Comparison of ENCODE assay signal across 30 cellular contexts in genomic region chr4:769511-769910, GRCh38. TPM values are rescaled to one million over a fixed set of nuclear protein-coding genes. Genes with fewer than 3 reads are reported as not detected.
DNase-seq lines count a peak whose midpoint lies in the region; ATAC-seq, FAIRE-seq and TF ChIP-seq lines count a peak whose summit lies in the region.
"Had no signal": no experiment of that assay in that cellular context is flagged by ENCODE, and none has a peak within 500 bp of the region (broad histone marks: within the 10 kb centered on the region; RNA-seq: fewer than 3 reads in every experiment).

No MANE protein-coding gene starts in this region.

- H3K56ac ChIP-seq in IMR-90 (ENCODE audit: extremely low read depth, insufficient read depth, low read length) (no peak overlapping the region), H1 (replicated peaks; ENCODE audit: insufficient read length, low read depth, low read length) (no peak overlapping the region)

- no peaks in the 10 kb centered on the region for H3K9me3 Mint-ChIP-seq in immature natural killer cell
- H3K9me3 Mint-ChIP-seq: CD8-positive, alpha-beta memory T cell; central memory CD8-positive, alpha-beta T cell had no signal

- no peak for ATAC-seq in left cardiac atrium
- no peak for ATAC-seq in IMR-90 (ENCODE audit: low read depth)
- ATAC-seq: activated CD4-positive, alpha-beta T cell treated with anti-CD3 and anti-CD28 coated beads for 36 hours; HCT116; left lung had no signal

- H4K20me1 ChIP-seq in IMR-90 (ENCODE audit: insufficient read depth, low read length) (peaks cover 97% of the 10 kb centered on the region), H1 (replicated peaks in 1 of 2; ENCODE audit: control insufficient read depth in 1 of 2, insufficient read depth in 2 of 2, low read length in 2 of 2) (peaks cover 18 to 33% of the 10 kb centered on the region in 2 experiments), osteoblast (ENCODE audit: insufficient read depth, low read length) (peaks cover 75% of the 10 kb centered on the region)

- H3K79me1 ChIP-seq in IMR-90 (ENCODE audit: low read depth in 1 of 2, low read length in 2 of 2) (peaks cover 21 to 72% of the 10 kb centered on the region in 2 experiments), H1 (ENCODE audit: low read depth, low read length) (peaks cover 8% of the 10 kb centered on the region)

- in situ Hi-C loops in IMR-90 (cut with MboI; ENCODE audit: low sequenced_read_pairs): no loop called here

- H3K4me2 ChIP-seq in IMR-90 (ENCODE audit: low read depth, low read length) (no peak overlapping the region), H1 (ENCODE audit: insufficient read depth in 1 of 2, low read depth in 2 of 2, low read length in 2 of 2) (no peak overlapping the region), osteoblast (ENCODE audit: insufficient read depth, low read length) (no peak overlapping the region)

- H3K9me1 ChIP-seq in IMR-90 (ENCODE audit: insufficient read depth, low read length): peaks cover 14% of the 10 kb centered on the region

- no peak overlapping the region for H3K4me3 Mint-ChIP-seq in immature natural killer cell
- H3K4me3 Mint-ChIP-seq: activated CD4-positive, alpha-beta T cell treated with anti-CD3 and anti-CD28 coated beads for 36 hours; CD8-positive, alpha-beta memory T cell; central memory CD8-positive, alpha-beta T cell had no signal

- H2AFZ ChIP-seq in IMR-90 (replicated peaks; ENCODE audit: low read length, poor library complexity) (no peak overlapping the region), H1 (ENCODE audit: low read length) (no peak overlapping the region), osteoblast (ENCODE audit: low read length) (no peak overlapping the region)

- TF ChIP-seq EP300 in H1 (IDR thresholded peaks at IDR 0.05; ENCODE audit: borderline replicate concordance in 1 of 2, low read depth in 2 of 2, low read length in 2 of 2): no peak

- H4K91ac ChIP-seq in IMR-90 (ENCODE audit: insufficient read depth, low read depth, low read length): no peak overlapping the region
- H4K91ac ChIP-seq in H1 (replicated peaks; ENCODE audit: insufficient read length, low read length): no peak overlapping the region

- H2AK5ac ChIP-seq in IMR-90 (ENCODE audit: low read depth, low read length) (no peak overlapping the region), H1 (ENCODE audit: low read depth, low read length) (no peak overlapping the region)

- TSS peak; percentile 3 for BruUV-seq in IMR-90 (replicated peaks; lab: Mats Ljungman, UMichigan)

- H3K23ac ChIP-seq in IMR-90 (ENCODE audit: low read depth, low read length): no peak overlapping the region
- H3K23ac ChIP-seq in H1 (ENCODE audit: insufficient read length): no peak overlapping the region

- H3K4me3 ChIP-seq in right atrium auricular region (no peak overlapping the region), IMR-90 (ENCODE audit: insufficient read depth, low read depth, low read length) (no peak overlapping the region), H1 (ENCODE audit: extremely low read depth in 1 of 4, insufficient read depth in 2 of 4, low read depth in 3 of 4, low read length in 4 of 4) (no peak overlapping the region), osteoblast (ENCODE audit: insufficient read depth, low read length) (no peak overlapping the region)
- H3K4me3 ChIP-seq: left lung, prostate gland, sigmoid colon had no signal

- dilution Hi-C loops in IMR-90 (cut with HindIII; ENCODE audit: low sequenced_read_pairs, unreplicated experiment): no loop called here

- intact Hi-C loops in left cardiac atrium (cut with DNase I) (loop anchor here in 1 of 2 donors (10.0 kb wide), 1 partner anchor 55 kb away; no protein-coding TSS in a partner anchor), IMR-90 (cut with micrococcal nuclease) (no loop called here)

- TF ChIP-seq POLR2A in IMR-90 (IDR thresholded peaks at IDR 0.05; ENCODE audit: low read depth, low read length) (no peak), H1 (IDR thresholded peaks at IDR 0.05; ENCODE audit: control extremely low read depth in 1 of 2, low read depth in 2 of 2, low read length in 2 of 2) (0 out of 3 replicates have a peak, but pooled peaks of 1 of the 2 experiments have one; percentile 1)

- H2BK120ac ChIP-seq in IMR-90 (ENCODE audit: low read depth, low read length) (no peak overlapping the region), H1 (replicated peaks; ENCODE audit: low read depth, low read length) (no peak overlapping the region)

- H3K27ac ChIP-seq in right atrium auricular region: no peak overlapping the region
- H3K27ac ChIP-seq in IMR-90 (ENCODE audit: insufficient read depth, low read length): no peak overlapping the region
- no peak overlapping the region for H3K27ac ChIP-seq in H1 (ENCODE audit: low read depth, low read length)
- H3K27ac ChIP-seq in osteoblast (ENCODE audit: low read depth, low read length): no peak overlapping the region
- H3K27ac ChIP-seq: left lung, prostate gland, sigmoid colon, VCaP had no signal

- H3K4ac ChIP-seq in IMR-90 (ENCODE audit: low read depth, low read length) (no peak overlapping the region), H1 (replicated peaks; ENCODE audit: insufficient read length, low read depth, low read length) (no peak overlapping the region)

- H2BK20ac ChIP-seq in IMR-90 (ENCODE audit: low read depth, low read length) (no peak overlapping the region), H1 (ENCODE audit: low read length) (no peak overlapping the region)

- H2BK12ac ChIP-seq in H1 (ENCODE audit: low read depth, low read length): no peak overlapping the region

- H3K4me1 Mint-ChIP-seq in immature natural killer cell: peaks cover 50 to 70% of the 10 kb centered on the region in 2 donors

- H3K14ac ChIP-seq in IMR-90 (replicated peaks; ENCODE audit: low read depth, low read length): no peak overlapping the region
- no peak overlapping the region for H3K14ac ChIP-seq in H1 (ENCODE audit: insufficient read length)

- H2BK5ac ChIP-seq in IMR-90 (ENCODE audit: low read depth, low read length, poor library complexity, severe bottlenecking) (no peak overlapping the region), H1 (ENCODE audit: low read depth, low read length) (no peak overlapping the region)

- no peak overlapping the region; a peak in 1 of 4 replicates for H4K8ac ChIP-seq in IMR-90 (ENCODE audit: low read depth in 2 of 2, low read length in 2 of 2)
- no peak overlapping the region for H4K8ac ChIP-seq in H1 (ENCODE audit: extremely low read depth, insufficient read depth, low read length)

- no peaks in the 10 kb centered on the region for H3K27me3 ChIP-seq in right atrium auricular region
- no peaks in the 10 kb centered on the region for H3K27me3 ChIP-seq in IMR-90 (ENCODE audit: control insufficient read depth, insufficient read depth, low read length)
- H3K27me3 ChIP-seq in H1 (replicated peaks in 1 of 4; ENCODE audit: control insufficient read depth in 3 of 4, extremely low read depth in 1 of 4, insufficient read depth in 3 of 4, low read length in 3 of 4): no peaks in the 10 kb centered on the region
- H3K27me3 ChIP-seq in osteoblast (ENCODE audit: insufficient read depth, low read length): no peaks in the 10 kb centered on the region
- H3K27me3 ChIP-seq: left lung, sigmoid colon had no signal

- H3K27me3 Mint-ChIP-seq in immature natural killer cell (ENCODE audit: low read depth in 3 of 3): peaks cover 0 to 6% (median 3%) of the 10 kb centered on the region in 3 donors
- H3K27me3 Mint-ChIP-seq: activated CD4-positive, alpha-beta T cell treated with anti-CD3 and anti-CD28 coated beads for 36 hours; CD8-positive, alpha-beta memory T cell; central memory CD8-positive, alpha-beta T cell had no signal

- H3K18ac ChIP-seq in IMR-90 (ENCODE audit: low read depth, low read length) (no peak overlapping the region), H1 (ENCODE audit: extremely low read depth, low read length) (no peak overlapping the region)

- peaks cover 0 to 38% of the 10 kb centered on the region in 2 experiments; a peak in 3 of 4 replicates for H3K79me2 ChIP-seq in H1 (ENCODE audit: control insufficient read depth in 1 of 2, insufficient read depth in 2 of 2, low read length in 2 of 2)
- H3K79me2 ChIP-seq in osteoblast (ENCODE audit: insufficient read depth, low read length): peaks cover 82% of the 10 kb centered on the region

- no peak overlapping the region for H3K9ac ChIP-seq in IMR-90 (ENCODE audit: low read depth, low read length)
- H3K9ac ChIP-seq in H1 (replicated peaks in 1 of 4; ENCODE audit: extremely low read depth in 1 of 4, low read depth in 3 of 4, low read length in 3 of 4): no peak overlapping the region

- peaks cover 13 to 16% (median 15%) of the 10 kb centered on the region in 3 donors for H3K36me3 Mint-ChIP-seq in immature natural killer cell

- peak; percentile 3 for DNase-seq in left cardiac atrium
- no peak for DNase-seq in right atrium auricular region (ENCODE audit: low spot score)
- no peak for DNase-seq in IMR-90
- DNase-seq in H1 (ENCODE audit: low read depth in 1 of 2, low spot score in 2 of 2): no peak
- DNase-seq in osteoblast (ENCODE audit: insufficient read length, low spot score, missing footprints): peak; percentile 52
- DNase-seq in frontal cortex (ENCODE audit: low spot score in 2 of 2): no peak
- DNase-seq in NCI-H774 (lab: John Stamatoyannopoulos, UW): no peak
- DNase-seq in immature natural killer cell: no peak
- DNase-seq: activated CD4-positive, alpha-beta T cell treated with anti-CD3 and anti-CD28 coated beads for 36 hours; activated gamma-delta T cell treated with Interleukin-2 at 50 U/mL for 16 hours; activated T-cell treated with anti-CD3 and anti-CD28 coated beads, Interleukin-2, amount 50 U/mL, for 1 hour; CD8-positive, alpha-beta memory T cell; dermis blood vessel endothelial cell; DMS 273 treated with DMSO at 0.1 percent for 48 hours; EL; NCI-H1417 treated with DMSO at 0.1 percent for 48 hours; NCI-H2029 treated with DMSO at 0.1 percent for 48 hours; NCI-H526 treated with DMSO at 0.1 percent for 48 hours; SHP77 treated with DMSO at 0.1 percent for 48 hours; sigmoid colon; stimulated activated CD4-positive, alpha-beta T cell treated with anti-CD3 and anti-CD28 coated beads, Interleukin-4, amount 100 ng/mL, for 24 hours; T-helper 9 cell; trophoblast cell had no signal

- H4K5ac ChIP-seq in IMR-90 (ENCODE audit: low read depth, low read length) (no peak overlapping the region), H1 (ENCODE audit: insufficient read length, low read depth, low read length) (no peak overlapping the region)

- no peak overlapping the region for H2AK9ac ChIP-seq in IMR-90 (replicated peaks; ENCODE audit: low read depth, low read length, poor library complexity)

- FAIRE-seq in H1 (lab: Jason Lieb, UNC) (no peak), frontal cortex (lab: Jason Lieb, UNC) (no peak)

- POLR2A ChIA-PET in IMR-90 (lab: Charles Lee; ENCODE audit: unreplicated experiment) (no interaction called here), H1 (lab: Charles Lee; ENCODE audit: partially characterized antibody) (interaction anchor here (1.0 kb wide), 1 partner anchor 15 kb away, joined by 3 read pairs; no protein-coding TSS in a partner anchor)

- H3K23me2 ChIP-seq in H1 (ENCODE audit: low read depth, low read length): no peaks in the 10 kb centered on the region

- H3K4me1 ChIP-seq in right atrium auricular region: peaks cover 0 to 43% of the 10 kb centered on the region in 2 donors
- H3K4me1 ChIP-seq in IMR-90 (ENCODE audit: control insufficient read depth, insufficient read depth, low read length): peaks cover 2% of the 10 kb centered on the region; the same call in 1 of the 2 replicates
- peaks cover 0 to 3% (median 0%) of the 10 kb centered on the region in 4 experiments; a peak in 2 of 7 replicates for H3K4me1 ChIP-seq in H1 (replicated peaks in 1 of 4; ENCODE audit: control insufficient read depth in 3 of 4, insufficient read depth in 4 of 4, low read length in 3 of 4)
- H3K4me1 ChIP-seq in osteoblast (ENCODE audit: insufficient read depth, low read length): peaks cover 17% of the 10 kb centered on the region
- H3K4me1 ChIP-seq: prostate gland had no signal

- no peak for TF ChIP-seq RAD21 in IMR-90 (IDR thresholded peaks at IDR 0.05; ENCODE audit: low read length)
- TF ChIP-seq RAD21 in H1 (IDR thresholded peaks at IDR 0.05 in 1 of 2, conservative IDR thresholded peaks at IDR 0.05 in 1 of 2; ENCODE audit: low read depth in 2 of 2, low read length in 2 of 2): no peak

- no peak for TF ChIP-seq CTCF in right atrium auricular region (IDR thresholded peaks at IDR 0.05)
- TF ChIP-seq CTCF in IMR-90 (conservative IDR thresholded peaks at IDR 0.05; ENCODE audit: low read depth, low read length): no peak
- no peak for TF ChIP-seq CTCF in H1 (IDR thresholded peaks at IDR 0.05; ENCODE audit: control extremely low read depth in 1 of 3, insufficient read depth in 1 of 3, low read depth in 1 of 3, low read length in 3 of 3)
- TF ChIP-seq CTCF in osteoblast (IDR thresholded peaks at IDR 0.05; ENCODE audit: extremely low read depth, low read depth, low read length): no peak

- peak overlapping the region in 3 of 6 donors; percentile 12 to 68 (median 58) for H3K27ac Mint-ChIP-seq in immature natural killer cell
- H3K27ac Mint-ChIP-seq: activated CD4-positive, alpha-beta T cell treated with anti-CD3 and anti-CD28 coated beads for 36 hours had no signal

- H3K36me3 ChIP-seq in right atrium auricular region: peaks cover 66% of the 10 kb centered on the region
- peaks cover 58% of the 10 kb centered on the region for H3K36me3 ChIP-seq in IMR-90 (ENCODE audit: control insufficient read depth, insufficient read depth, low read length)
- peaks cover 2 to 33% (median 18%) of the 10 kb centered on the region in 4 experiments; a peak in 7 of 8 replicates for H3K36me3 ChIP-seq in H1 (ENCODE audit: control insufficient read depth in 2 of 4, insufficient read depth in 4 of 4, low read length in 3 of 4)
- peaks cover 71% of the 10 kb centered on the region for H3K36me3 ChIP-seq in osteoblast (ENCODE audit: insufficient read depth, low read length)
- H3K36me3 ChIP-seq: prostate gland had no signal

- CTCF ChIA-PET in IMR-90 (lab: Yijun Ruan, JAX) (no interaction called here), H1 (lab: Charles Lee; ENCODE audit: partially characterized antibody) (interaction anchor here (0.7 to 2.7 kb wide), 4 partner anchors 15 to 85 kb away, joined by 3 to 6 read pairs (median 5); no protein-coding TSS in a partner anchor)

- H2BK15ac ChIP-seq in IMR-90 (ENCODE audit: low read depth, low read length) (no peak overlapping the region), H1 (ENCODE audit: low read length) (no peak overlapping the region)

- WGBS in IMR-90 (ENCODE audit: extremely low coverage in 2 of 2, insufficient read length in 1 of 2), 2 experiments: 99% methylated on average over 11 of the region's 19 CpGs; no CpG with 5 or more reads in 1 of the 2 experiments
- WGBS in H1 (ENCODE audit: extremely low coverage in 1 of 2, insufficient coverage in 1 of 2, insufficient read length in 1 of 2, insufficient replicate concordance in 2 of 2, low coverage in 1 of 2, low lambda C conversion rate in 2 of 2, missing lambda C conversion rate in 1 of 2), 2 experiments: 93% methylated on average over 19 of the region's 19 CpGs; no CpG with 5 or more reads in 1 of the 2 experiments

- H3K9me3 ChIP-seq in right atrium auricular region: no peaks in the 10 kb centered on the region
- H3K9me3 ChIP-seq in IMR-90 (ENCODE audit: control insufficient read depth, insufficient read depth, low read length): no peaks in the 10 kb centered on the region
- peaks cover 4% of the 10 kb centered on the region in 2 experiments; a peak in 2 of 4 replicates for H3K9me3 ChIP-seq in H1 (ENCODE audit: insufficient read depth in 2 of 2, low read depth in 1 of 2, low read length in 1 of 2)
- H3K9me3 ChIP-seq in osteoblast (ENCODE audit: low read depth, low read length): no peaks in the 10 kb centered on the region
- H3K9me3 ChIP-seq: left lung, prostate gland, sigmoid colon had no signal

RNA-seq across cellular contexts. Expression of gene CPLX1, which starts 56.4 kb away (rescaled TPM):
- total RNA-seq in left cardiac atrium (1 to 10 TPM; 5.6 to 9.4 TPM), right atrium auricular region (1 to 10 TPM in 1 of 2 donors, under 1 TPM in 1; 0.98 to 2.3 TPM), IMR-90 (2012; rRNA removed) (not detected in 2 replicates), osteoblast (not detected in 2 replicates), frontal cortex (1.2 TPM)
- polyA plus RNA-seq in IMR-90 (2012; rRNA removed) (0.05 and 0.06 TPM in 2 replicates), H1 (2011; rRNA removed) (0.32 and 1.3 TPM in 2 replicates), immature natural killer cell (not detected)
- polyA plus RNA-seq in IMR-90 (2012; cell fraction: cytosol; rRNA removed): 0.05 and 0.13 TPM in 2 replicates
- 0.25 and 0.30 TPM in 2 replicates for polyA plus RNA-seq in IMR-90 (2012; cell fraction: nucleus; rRNA removed; ENCODE audit: low replicate concordance)
- 0.56 and 0.67 TPM in 2 replicates for total RNA-seq in H1 (2021; fragmentation: NEBNext Ultra II Directional; extraction: Animal tissue kit (Norgen Biotek cat#: 25700))
- polyA plus RNA-seq in H1 (2011; cell fraction: cytosol; rRNA removed): 0.35 TPM
- polyA plus RNA-seq in H1 (2011; cell fraction: nucleus; rRNA removed): 3.7 TPM
- polyA plus RNA-seq in H1 (2012, experiment 1 of 2): 0.76 to 1.5 TPM (median 1.1 TPM) in 4 replicates
- polyA plus RNA-seq in H1 (2012, experiment 2 of 2): 0.46 TPM
- 0.63 TPM for polyA plus RNA-seq in H1 (2013, experiment 1 of 2)
- polyA plus RNA-seq in H1 (2013, experiment 2 of 2): 0.74 TPM
- 0.07 TPM in 1 of 2 replicates, not detected in the other for polyA minus RNA-seq in H1 (2011; rRNA and poly(A)+ RNA removed)
- not detected for polyA minus RNA-seq in H1 (2011; cell fraction: cytosol; rRNA and poly(A)+ RNA removed)
- not detected for polyA minus RNA-seq in H1 (2011; cell fraction: nucleus; rRNA and poly(A)+ RNA removed)
- total RNA-seq: LHCN-M2 had no signal
- polyA plus RNA-seq: AG04450; CD8-positive, alpha-beta memory T cell had no signal

Comparison
In these comparisons a context has a peak if more than half of its experiments do, and no peak if none do; other contexts are left out.
1. DNase-seq: peak in left cardiac atrium (single experiment) and osteoblast (single experiment); none in right atrium auricular region (single experiment), IMR-90 (single experiment), H1 (0 of 2), frontal cortex (0 of 2), NCI-H774 (single experiment) and immature natural killer cell (0 of 3).